16 cellular contexts compared by ENCODE assay signal in genomic region chr10:118210276-118210675, GRCh38.
DNase-seq lines count a peak whose midpoint lies in the region; ATAC-seq and TF ChIP-seq lines count a peak whose summit lies in the region.
"Had no signal": no experiment of that assay in that cellular context is flagged by ENCODE, and none has a peak within 500 bp of the region (broad histone marks: within the 10 kb centered on the region; RNA-seq: fewer than 3 reads in every experiment).

No MANE protein-coding gene starts in this region.

- no peak overlapping the region for H2AFZ ChIP-seq in mammary epithelial cell (ENCODE audit: low read depth, low read length)
- H2AFZ ChIP-seq: GM23338 had no signal

- BruUV-seq in MCF 10A (replicated peaks; lab: Mats Ljungman, UMichigan) (no TSS peak), mammary epithelial cell (replicated peaks; lab: Mats Ljungman, UMichigan) (no TSS peak)

- TF ChIP-seq POLR2A in breast epithelium (IDR thresholded peaks at IDR 0.05), result no peak

- H3K4me2 ChIP-seq in mammary epithelial cell (ENCODE audit: insufficient read depth, low read depth, low read length), result peak overlapping the region; percentile 43
- H3K4me2 ChIP-seq: GM23338, KMS-11 had no signal

- H3K4me3 Mint-ChIP-seq in MCF 10A (ENCODE audit: unreplicated experiment), result no peak overlapping the region
- no peak overlapping the region for H3K4me3 Mint-ChIP-seq in activated CD4-positive, alpha-beta T cell treated with anti-CD3 and anti-CD28 coated beads, Interleukin-2, amount 10 ng/mL, durations not matched to agents 24 days and 14 days
- H3K4me3 Mint-ChIP-seq: GM23338 had no signal

- no peak overlapping the region for H3K27ac ChIP-seq in breast epithelium
- no peak overlapping the region for H3K27ac ChIP-seq in mammary epithelial cell (ENCODE audit: insufficient read depth, low read depth, low read length)
- H3K27ac ChIP-seq: KMS-11 had no signal

- CTCF ChIA-PET in MCF 10A (lab: Yijun Ruan, JAX) (interaction anchor here (0.6 kb wide), 1 partner anchor 760 kb away, joined by 3 read pairs; no protein-coding TSS in a partner anchor), mammary epithelial cell (lab: Charles Lee; ENCODE audit: low non-redundant PET) (no interaction called here)

- no peaks in the 10 kb centered on the region for H3K79me2 ChIP-seq in mammary epithelial cell (ENCODE audit: insufficient read depth, low read length)

- DNase-seq in MCF 10A (ENCODE audit: unreplicated experiment) (peak; percentile 25), breast epithelium (ENCODE audit: low spot score in 2 of 2) (no peak), mammary epithelial cell (peak; percentile 57), iris pigment epithelial cell (ENCODE audit: low read depth) (peak; percentile 19), stromal cell of bone marrow (ENCODE audit: low read depth) (peak; percentile 19)
- no peak for DNase-seq in activated CD4-positive, alpha-beta T cell treated with anti-CD3 and anti-CD28 coated beads, Interleukin-2, amount 10 ng/mL, durations not matched to agents 24 days and 14 days
- DNase-seq: 8988T, C1 segment of cervical spinal cord, NCI-H1436, NCI-H2081 treated with DMSO at 0.1 percent for 48 hours, NCI-H524, SIG-M5 had no signal

- H3K9ac ChIP-seq in mammary epithelial cell (ENCODE audit: insufficient read depth, low read length), result no peak overlapping the region
- H3K9ac ChIP-seq: KMS-11 had no signal

- H3K27me3 ChIP-seq in breast epithelium, result no peaks in the 10 kb centered on the region
- no peaks in the 10 kb centered on the region for H3K27me3 ChIP-seq in mammary epithelial cell (ENCODE audit: insufficient read depth, low read length)

- WGBS in mammary epithelial cell (ENCODE audit: low coverage, missing lambda C conversion rate), result 50% methylated on average over 2 of the region's 2 CpGs

- H3K9me3 ChIP-seq in breast epithelium (no peaks in the 10 kb centered on the region), mammary epithelial cell (replicated peaks; ENCODE audit: insufficient read depth, low read length) (no peaks in the 10 kb centered on the region)

- no peaks in the 10 kb centered on the region for H3K9me3 Mint-ChIP-seq in MCF 10A (ENCODE audit: unreplicated experiment)
- no peaks in the 10 kb centered on the region for H3K9me3 Mint-ChIP-seq in activated CD4-positive, alpha-beta T cell treated with anti-CD3 and anti-CD28 coated beads, Interleukin-2, amount 10 ng/mL, durations not matched to agents 24 days and 14 days
- H3K9me3 Mint-ChIP-seq: GM23338 had no signal

- no peaks in the 10 kb centered on the region for H3K36me3 Mint-ChIP-seq in MCF 10A (ENCODE audit: insufficient read depth, unreplicated experiment)
- no peaks in the 10 kb centered on the region for H3K36me3 Mint-ChIP-seq in activated CD4-positive, alpha-beta T cell treated with anti-CD3 and anti-CD28 coated beads, Interleukin-2, amount 10 ng/mL, durations not matched to agents 24 days and 14 days (ENCODE audit: low read depth)

- in situ Hi-C loops in mammary epithelial cell (cut with MboI; ENCODE audit: low sequenced_read_pairs in 2 of 2), result no loop called here

- no peak overlapping the region for H3K4me3 ChIP-seq in breast epithelium
- H3K4me3 ChIP-seq in mammary epithelial cell (replicated peaks in 1 of 3; ENCODE audit: insufficient read depth in 1 of 3, low read depth in 2 of 3, low read length in 3 of 3), result no peak overlapping the region
- H3K4me3 ChIP-seq: GM23338 had no signal

- intact Hi-C loops in MCF 10A (cut with micrococcal nuclease) (no loop called here), breast epithelium (cut with DNase I; ENCODE audit: low total_unique reads) (no loop called here), mammary epithelial cell (cut with micrococcal nuclease) (no loop called here)
- intact Hi-C loops in activated CD4-positive, alpha-beta T cell treated with anti-CD3 and anti-CD28 coated beads, Interleukin-2, amount 10 ng/mL, durations not matched to agents 24 days and 14 days (cut with micrococcal nuclease), result no loop called here

- no peak overlapping the region for H3K27ac Mint-ChIP-seq in MCF 10A (ENCODE audit: low read depth, unreplicated experiment)
- no peak overlapping the region for H3K27ac Mint-ChIP-seq in activated CD4-positive, alpha-beta T cell treated with anti-CD3 and anti-CD28 coated beads, Interleukin-2, amount 10 ng/mL, durations not matched to agents 24 days and 14 days
- H3K27ac Mint-ChIP-seq: GM23338 had no signal

- TF ChIP-seq CTCF in MCF 10A (IDR thresholded peaks at IDR 0.05; ENCODE audit: unreplicated experiment) (no peak), breast epithelium (IDR thresholded peaks at IDR 0.05) (no peak), mammary epithelial cell (conservative IDR thresholded peaks at IDR 0.05 in 1 of 2, IDR thresholded peaks at IDR 0.05 in 1 of 2; ENCODE audit: extremely low read depth in 1 of 2, insufficient read depth in 1 of 2, low read depth in 1 of 2, low read length in 2 of 2) (no peak)

- no peaks in the 10 kb centered on the region for H3K36me3 ChIP-seq in breast epithelium
- H3K36me3 ChIP-seq in mammary epithelial cell (ENCODE audit: insufficient read depth, low read length), result no peaks in the 10 kb centered on the region

- H3K27me3 Mint-ChIP-seq in MCF 10A (ENCODE audit: insufficient read depth, unreplicated experiment), result no peaks in the 10 kb centered on the region
- peaks cover 23% of the 10 kb centered on the region for H3K27me3 Mint-ChIP-seq in activated CD4-positive, alpha-beta T cell treated with anti-CD3 and anti-CD28 coated beads, Interleukin-2, amount 10 ng/mL, durations not matched to agents 24 days and 14 days

- ATAC-seq in HG03520 (IDR thresholded peaks at IDR 0.05; ENCODE audit: unreplicated experiment) (no peak), GM19351 (IDR thresholded peaks at IDR 0.05; ENCODE audit: unreplicated experiment) (no peak)
- ATAC-seq: GM23338 had no signal

- H3K4me1 ChIP-seq in breast epithelium (no peaks in the 10 kb centered on the region), mammary epithelial cell (ENCODE audit: insufficient read depth, low read length) (peaks cover 21% of the 10 kb centered on the region)

- POLR2A ChIA-PET in MCF 10A (lab: Yijun Ruan, JAX), result no interaction called here

- H3K4me1 Mint-ChIP-seq in MCF 10A (ENCODE audit: insufficient read depth, unreplicated experiment), result peaks cover 6% of the 10 kb centered on the region
- H3K4me1 Mint-ChIP-seq in activated CD4-positive, alpha-beta T cell treated with anti-CD3 and anti-CD28 coated beads, Interleukin-2, amount 10 ng/mL, durations not matched to agents 24 days and 14 days, result no peaks in the 10 kb centered on the region

- no peaks in the 10 kb centered on the region for H4K20me1 ChIP-seq in mammary epithelial cell (ENCODE audit: insufficient read depth, low read length)

- dilution Hi-C loops in mammary epithelial cell (cut with HindIII; ENCODE audit: low sequenced_read_pairs), result no loop called here

Comparison
In these comparisons a context has a peak if more than half of its experiments do, and no peak if none do; other contexts are left out.
1. DNase-seq: peak in MCF 10A (single experiment), mammary epithelial cell (single experiment), iris pigment epithelial cell (single experiment) and stromal cell of bone marrow (single experiment); none in breast epithelium (0 of 2) and activated CD4-positive, alpha-beta T cell treated with anti-CD3 and anti-CD28 coated beads, Interleukin-2, amount 10 ng/mL, durations not matched to agents 24 days and 14 days (single experiment).